In the genomic region with DNA sequence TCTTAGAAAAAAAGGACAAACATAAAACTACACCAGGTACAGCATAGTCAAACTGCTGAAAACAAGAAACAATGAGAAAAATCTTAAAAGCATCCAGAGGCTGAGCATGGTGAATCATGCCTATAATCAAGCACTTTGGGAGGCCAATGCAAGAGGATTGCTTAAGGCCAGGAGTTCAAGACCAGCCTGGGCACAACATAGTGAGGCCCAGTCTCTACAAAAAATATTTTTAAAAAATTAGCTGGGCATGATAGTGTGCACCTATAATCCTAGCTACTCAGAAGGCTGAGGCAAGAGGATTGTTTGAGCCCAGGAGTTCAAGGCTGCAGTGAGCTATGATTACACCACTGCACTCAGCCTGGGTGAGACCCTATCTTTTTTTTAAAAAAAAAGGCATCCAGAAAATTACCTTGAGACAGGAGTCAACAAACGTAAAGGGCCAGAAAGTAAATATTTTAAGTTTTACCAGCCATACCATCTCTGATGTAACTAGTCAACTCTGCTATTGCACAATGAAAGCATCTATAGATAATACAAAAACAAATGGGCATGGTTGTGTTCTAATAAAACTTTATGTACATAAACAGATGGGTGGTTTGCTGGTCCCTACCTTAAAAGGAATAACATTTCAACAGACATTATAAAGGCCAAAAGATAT, we compare ENCODE assay signal across 2 cellular contexts.
TF ChIP-seq lines count a peak whose summit lies in the region.

No MANE protein-coding gene starts in this region.

TF ChIP-seq in IMR-90, 13 proteins besides CTCF, POLR2A, EP300 and RAD21:
- no peak for TF ChIP-seq MXI1 (IDR thresholded peaks at IDR 0.05; ENCODE audit: borderline replicate concordance, low read depth, low read length)
- TF ChIP-seq BHLHE40 (IDR thresholded peaks at IDR 0.05; ENCODE audit: low read depth, low read length): no peak
- TF ChIP-seq CEBPB (IDR thresholded peaks at IDR 0.05; ENCODE audit: low read depth, low read length): peak; percentile 48; the same call in 1 of the 2 replicates
- TF ChIP-seq, protein P1, sequence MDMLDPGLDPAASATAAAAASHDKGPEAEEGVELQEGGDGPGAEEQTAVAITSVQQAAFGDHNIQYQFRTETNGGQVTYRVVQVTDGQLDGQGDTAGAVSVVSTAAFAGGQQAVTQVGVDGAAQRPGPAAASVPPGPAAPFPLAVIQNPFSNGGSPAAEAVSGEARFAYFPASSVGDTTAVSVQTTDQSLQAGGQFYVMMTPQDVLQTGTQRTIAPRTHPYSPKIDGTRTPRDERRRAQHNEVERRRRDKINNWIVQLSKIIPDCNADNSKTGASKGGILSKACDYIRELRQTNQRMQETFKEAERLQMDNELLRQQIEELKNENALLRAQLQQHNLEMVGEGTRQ (IDR thresholded peaks at IDR 0.05; ENCODE audit: low read depth, low read length): no peak

TF ChIP-seq in GM12878, 131 proteins besides CTCF, POLR2A, EP300 and RAD21:
- TF ChIP-seq PAX5 (IDR thresholded peaks at IDR 0.05; ENCODE audit: borderline replicate concordance, low read depth, low read length) (no peak), NR2F1 (conservative IDR thresholded peaks at IDR 0.05) (no peak)
- TF ChIP-seq, protein P2, sequence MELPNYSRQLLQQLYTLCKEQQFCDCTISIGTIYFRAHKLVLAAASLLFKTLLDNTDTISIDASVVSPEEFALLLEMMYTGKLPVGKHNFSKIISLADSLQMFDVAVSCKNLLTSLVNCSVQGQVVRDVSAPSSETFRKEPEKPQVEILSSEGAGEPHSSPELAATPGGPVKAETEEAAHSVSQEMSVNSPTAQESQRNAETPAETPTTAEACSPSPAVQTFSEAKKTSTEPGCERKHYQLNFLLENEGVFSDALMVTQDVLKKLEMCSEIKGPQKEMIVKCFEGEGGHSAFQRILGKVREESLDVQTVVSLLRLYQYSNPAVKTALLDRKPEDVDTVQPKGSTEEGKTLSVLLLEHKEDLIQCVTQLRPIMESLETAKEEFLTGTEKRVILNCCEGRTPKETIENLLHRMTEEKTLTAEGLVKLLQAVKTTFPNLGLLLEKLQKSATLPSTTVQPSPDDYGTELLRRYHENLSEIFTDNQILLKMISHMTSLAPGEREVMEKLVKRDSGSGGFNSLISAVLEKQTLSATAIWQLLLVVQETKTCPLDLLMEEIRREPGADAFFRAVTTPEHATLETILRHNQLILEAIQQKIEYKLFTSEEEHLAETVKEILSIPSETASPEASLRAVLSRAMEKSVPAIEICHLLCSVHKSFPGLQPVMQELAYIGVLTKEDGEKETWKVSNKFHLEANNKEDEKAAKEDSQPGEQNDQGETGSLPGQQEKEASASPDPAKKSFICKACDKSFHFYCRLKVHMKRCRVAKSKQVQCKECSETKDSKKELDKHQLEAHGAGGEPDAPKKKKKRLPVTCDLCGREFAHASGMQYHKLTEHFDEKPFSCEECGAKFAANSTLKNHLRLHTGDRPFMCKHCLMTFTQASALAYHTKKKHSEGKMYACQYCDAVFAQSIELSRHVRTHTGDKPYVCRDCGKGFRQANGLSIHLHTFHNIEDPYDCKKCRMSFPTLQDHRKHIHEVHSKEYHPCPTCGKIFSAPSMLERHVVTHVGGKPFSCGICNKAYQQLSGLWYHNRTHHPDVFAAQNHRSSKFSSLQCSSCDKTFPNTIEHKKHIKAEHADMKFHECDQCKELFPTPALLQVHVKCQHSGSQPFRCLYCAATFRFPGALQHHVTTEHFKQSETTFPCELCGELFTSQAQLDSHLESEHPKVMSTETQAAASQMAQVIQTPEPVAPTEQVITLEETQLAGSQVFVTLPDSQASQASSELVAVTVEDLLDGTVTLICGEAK (IDR thresholded peaks at IDR 0.05; ENCODE audit: borderline replicate concordance): peak; percentile 72
TF ChIP-seq in GM12878: peak in this region for 1.
